ENCODE assay signal across 8 cellular contexts in the genomic region with DNA sequence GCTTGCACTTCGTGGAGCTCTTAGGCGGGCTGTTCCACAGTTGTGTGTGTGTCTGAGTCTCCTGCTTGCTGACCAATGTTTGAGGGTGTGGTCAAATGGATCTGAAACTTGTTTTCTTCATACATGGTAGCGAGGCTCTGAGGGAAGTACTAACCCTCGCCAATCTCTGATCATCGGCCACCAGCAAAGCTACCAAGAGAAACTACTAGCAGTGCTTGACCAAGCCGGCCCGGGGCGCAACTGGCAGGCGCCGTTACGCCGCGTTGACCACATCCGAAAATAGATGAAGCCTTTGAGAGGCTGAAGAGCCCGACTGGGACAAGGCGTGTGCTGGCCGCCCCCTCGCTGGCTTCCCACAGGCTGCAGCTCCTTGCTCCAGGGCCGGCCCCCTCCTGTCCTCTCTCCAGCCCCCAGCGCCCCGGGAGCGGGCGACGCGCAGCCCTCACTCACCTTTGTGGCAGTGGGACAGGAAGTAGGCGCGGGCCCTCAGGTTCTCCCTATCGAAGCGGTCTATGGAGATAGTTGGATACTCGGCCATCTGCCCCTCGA. TPM values are rescaled to one million over a fixed set of nuclear protein-coding genes. Genes with fewer than 3 reads are reported as not detected.
DNase-seq lines count a peak whose midpoint lies in the region; ATAC-seq, FAIRE-seq and TF ChIP-seq lines count a peak whose summit lies in the region.

No MANE protein-coding gene starts in this region.

- H3K27ac ChIP-seq in SK-N-SH (ENCODE audit: low read depth in 2 of 2, low read length in 1 of 2): peak overlapping the region; percentile 79 to 90

- H3K9ac ChIP-seq in SK-N-SH (peak overlapping the region; percentile 81), endocrine pancreas (ENCODE audit: control insufficient read depth, insufficient read depth, low read length) (peak overlapping the region; percentile 76)

- H3K79me2 ChIP-seq in SK-N-SH (ENCODE audit: insufficient read depth): peaks cover 50% of the 10 kb centered on the region

- H4K20me1 ChIP-seq in SK-N-SH (ENCODE audit: insufficient read depth): no peaks in the 10 kb centered on the region

- H3K9me3 ChIP-seq in SK-N-SH: no peaks in the 10 kb centered on the region
- no peaks in the 10 kb centered on the region for H3K9me3 ChIP-seq in endocrine pancreas (ENCODE audit: control insufficient read depth, low read length)
- H3K9me3 ChIP-seq in mucosa of descending colon: no peaks in the 10 kb centered on the region

- no peak for TF ChIP-seq EP300 in SK-N-SH (IDR thresholded peaks at IDR 0.05; ENCODE audit: borderline replicate concordance in 1 of 2, low read depth in 1 of 2, low read length in 1 of 2)

- ATAC-seq in GM19324 (IDR thresholded peaks at IDR 0.05; ENCODE audit: low FRiP score, unreplicated experiment) (peak; percentile 38), HG03280 (IDR thresholded peaks at IDR 0.05; ENCODE audit: unreplicated experiment) (peak; percentile 34), mucosa of descending colon (peak; percentile 39)

- FAIRE-seq in urothelium cell line (lab: Jason Lieb, UNC): no peak

- peaks cover 0 to 7% of the 10 kb centered on the region in 2 experiments for H3K36me3 ChIP-seq in SK-N-SH (replicated peaks in 1 of 2; ENCODE audit: control insufficient read depth in 1 of 2, insufficient read depth in 2 of 2, low read length in 1 of 2)
- H3K36me3 ChIP-seq in endocrine pancreas (ENCODE audit: control insufficient read depth, insufficient read depth, low read length): no peaks in the 10 kb centered on the region
- H3K36me3 ChIP-seq in mucosa of descending colon (ENCODE audit: low read depth): no peaks in the 10 kb centered on the region

- CTCF ChIA-PET in SK-N-SH (lab: Yijun Ruan, JAX): interaction anchor here (0.7 to 2.8 kb wide), 9 partner anchors 8 to 454 kb away, joined by 3 to 12 read pairs (median 5); no protein-coding TSS in a partner anchor

- TF ChIP-seq CTCF in SK-N-SH (IDR thresholded peaks at IDR 0.05) (peak; percentile 29; the same call in 1 of the 2 replicates), mucosa of descending colon (IDR thresholded peaks at IDR 0.05) (no peak)

- H3F3A ChIP-seq in SK-N-SH (replicated peaks; ENCODE audit: insufficient read depth): peaks cover 14% of the 10 kb centered on the region

- POLR2A ChIA-PET in SK-N-SH (lab: Yijun Ruan, JAX): interaction anchor here (0.5 to 2.6 kb wide), 5 partner anchors 51 to 214 kb away, joined by 3 to 12 read pairs (median 4); a partner anchor contains a TSS

- TF ChIP-seq RAD21 in SK-N-SH (IDR thresholded peaks at IDR 0.05; ENCODE audit: low read length): no peak

- DNase-seq in COLO829 (ENCODE audit: low spot score) (peak; percentile 25), SK-N-SH (peak; percentile 76), mucosa of descending colon (peak in 1 of 3 donors; percentile 58), urothelium cell line (ENCODE audit: low spot score) (peak; percentile 74), midbrain (lab: John Stamatoyannopoulos, UW) (no peak)

- intact Hi-C loops in mucosa of descending colon (cut with DNase I, micrococcal nuclease): loop anchor here in 1 of 2 donors (10.0 kb wide), 1 partner anchor 151 kb away; no protein-coding TSS in a partner anchor

- H2AFZ ChIP-seq in SK-N-SH (ENCODE audit: low read depth): peak overlapping the region; percentile 82

- H3K27me3 ChIP-seq in SK-N-SH (ENCODE audit: insufficient read depth) (no peaks in the 10 kb centered on the region), endocrine pancreas (ENCODE audit: control insufficient read depth, insufficient read depth, low read length) (no peaks in the 10 kb centered on the region)

- under 1% methylated on average over 13 of the region's 31 CpGs for WGBS in SK-N-SH (ENCODE audit: low lambda C conversion rate)

- peak overlapping the region; percentile 88 for H3K4me2 ChIP-seq in SK-N-SH

- H3K4me3 ChIP-seq in SK-N-SH (ENCODE audit: low read depth in 2 of 2, low read length in 1 of 2): peak overlapping the region; percentile 72 to 90
- H3K4me3 ChIP-seq in endocrine pancreas (ENCODE audit: control insufficient read depth, insufficient read depth, low read length): peak overlapping the region; percentile 89
- H3K4me3 ChIP-seq in mucosa of descending colon: peak overlapping the region; percentile 33

- H3K9me2 ChIP-seq in SK-N-SH: no peaks in the 10 kb centered on the region

- peaks cover 7 to 10% of the 10 kb centered on the region in 2 experiments; a peak in 2 of 4 replicates for H3K4me1 ChIP-seq in SK-N-SH (ENCODE audit: control insufficient read depth in 1 of 2, insufficient read depth in 2 of 2, low read depth in 1 of 2, low read length in 1 of 2)
- peaks cover 8% of the 10 kb centered on the region for H3K4me1 ChIP-seq in endocrine pancreas (ENCODE audit: control insufficient read depth, insufficient read depth, low read length)
- H3K4me1 ChIP-seq in mucosa of descending colon (ENCODE audit: low read depth): peaks cover 14% of the 10 kb centered on the region

TF ChIP-seq in SK-N-SH, 30 proteins besides CTCF, POLR2A, EP300 and RAD21:
- TF ChIP-seq NFIC (IDR thresholded peaks at IDR 0.05; ENCODE audit: borderline replicate concordance): no peak
- TF ChIP-seq TEAD4 (IDR thresholded peaks at IDR 0.05; ENCODE audit: borderline replicate concordance, insufficient read depth): no peak
- no peak for TF ChIP-seq EZH2phosphoT487 (IDR thresholded peaks at IDR 0.05; ENCODE audit: borderline replicate concordance, low read depth)
- TF ChIP-seq SMC3 (IDR thresholded peaks at IDR 0.05; ENCODE audit: low read depth, low read length): peak; percentile 18; the same call in 1 of the 2 replicates
- TF ChIP-seq, protein P1, sequence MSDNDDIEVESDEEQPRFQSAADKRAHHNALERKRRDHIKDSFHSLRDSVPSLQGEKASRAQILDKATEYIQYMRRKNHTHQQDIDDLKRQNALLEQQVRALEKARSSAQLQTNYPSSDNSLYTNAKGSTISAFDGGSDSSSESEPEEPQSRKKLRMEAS (IDR thresholded peaks at IDR 0.05; ENCODE audit: low read depth): no peak
- TF ChIP-seq, protein P2, sequence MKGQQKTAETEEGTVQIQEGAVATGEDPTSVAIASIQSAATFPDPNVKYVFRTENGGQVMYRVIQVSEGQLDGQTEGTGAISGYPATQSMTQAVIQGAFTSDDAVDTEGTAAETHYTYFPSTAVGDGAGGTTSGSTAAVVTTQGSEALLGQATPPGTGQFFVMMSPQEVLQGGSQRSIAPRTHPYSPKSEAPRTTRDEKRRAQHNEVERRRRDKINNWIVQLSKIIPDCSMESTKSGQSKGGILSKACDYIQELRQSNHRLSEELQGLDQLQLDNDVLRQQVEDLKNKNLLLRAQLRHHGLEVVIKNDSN (IDR thresholded peaks at IDR 0.05; ENCODE audit: borderline replicate concordance, low read depth): 0 out of 2 replicates have a peak, but pooled peaks have one; percentile 3
- no peak for TF ChIP-seq MXI1 (IDR thresholded peaks at IDR 0.05; ENCODE audit: low read depth, low read length)

RNA-seq across cellular contexts. Expression of a gene that starts 0.4 kb away (rescaled TPM):
- 2.5 and 3.0 TPM in 2 replicates for polyA plus RNA-seq in SK-N-SH (2012; rRNA removed)
- polyA plus RNA-seq in SK-N-SH (2012; cell fraction: cytosol; rRNA removed): 2.6 TPM in 2 replicates
- polyA plus RNA-seq in SK-N-SH (2012; cell fraction: nucleus; rRNA removed): 4.2 and 9.4 TPM in 2 replicates
- total RNA-seq in mucosa of descending colon: 10 to 100 TPM; 10.2 to 15.6 (median 12.4) TPM

RNA-seq across cellular contexts. Expression of a gene that starts 5.7 kb away (rescaled TPM):
- polyA plus RNA-seq in SK-N-SH (2012; rRNA removed): 0.42 and 0.43 TPM in 2 replicates
- polyA plus RNA-seq in SK-N-SH (2012; cell fraction: cytosol; rRNA removed): 0.62 and 0.82 TPM in 2 replicates
- 0.49 TPM in 1 of 2 replicates, not detected in the other for polyA plus RNA-seq in SK-N-SH (2012; cell fraction: nucleus; rRNA removed)
- total RNA-seq in mucosa of descending colon: not detected

Comparison
In these comparisons a context has a peak if more than half of its experiments do, and no peak if none do; other contexts are left out.
1. H3K4me3 ChIP-seq: peak in every context shown above with its lines; median percentile 89 in endocrine pancreas; 81 in SK-N-SH; 33 in mucosa of descending colon.